ENCODE assay signal across 10 cellular contexts in the genomic region with DNA sequence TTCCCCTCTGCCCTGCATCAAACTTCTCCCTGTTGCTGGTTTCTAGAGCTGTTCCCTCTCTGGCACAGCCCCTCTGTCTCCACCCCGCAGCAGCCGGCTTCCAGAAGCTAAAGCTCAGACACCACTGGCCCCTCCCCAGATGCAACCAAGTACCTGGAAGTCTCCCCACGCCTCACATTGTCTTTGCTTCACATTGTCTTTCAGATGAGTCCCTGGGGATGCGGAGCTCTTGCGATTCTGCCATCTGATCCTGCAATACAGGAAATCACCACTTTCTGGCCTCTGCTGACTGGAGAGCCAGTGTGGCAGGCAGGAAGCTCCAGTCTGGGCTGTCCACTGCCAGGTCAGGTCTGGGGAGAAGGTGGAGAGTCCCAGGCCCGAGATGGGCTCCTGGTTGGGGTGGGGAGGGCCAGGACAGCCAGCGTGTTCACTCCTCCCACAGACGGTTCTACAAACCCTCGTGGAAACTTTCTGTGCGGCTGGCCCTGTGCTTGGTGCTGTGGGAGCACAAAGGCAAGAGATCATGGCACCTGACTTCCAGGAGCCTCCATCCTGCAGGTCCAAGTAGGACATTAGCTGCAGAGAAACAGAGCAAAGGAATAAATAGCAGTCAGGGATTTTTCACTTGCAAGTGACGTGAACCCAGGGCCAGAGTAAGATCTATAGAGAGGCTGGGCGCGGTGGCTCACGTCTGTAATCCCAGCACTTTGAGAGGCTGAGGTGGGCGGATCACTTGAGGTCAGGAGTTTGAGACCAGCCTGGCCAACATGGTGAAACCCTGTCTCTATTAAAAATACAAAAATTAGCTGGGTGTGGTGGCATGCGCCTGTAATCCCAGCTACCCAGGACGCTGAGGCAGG. TPM values are rescaled to one million over a fixed set of nuclear protein-coding genes. Genes with fewer than 3 reads are reported as not detected.
A peak's percentile ranks its signal among the peaks of the same experiment; 100 is the strongest.
DNase-seq lines count a peak whose midpoint lies in the region; ATAC-seq and TF ChIP-seq lines count a peak whose summit lies in the region.
"Had no signal": no experiment of that assay in that cellular context is flagged by ENCODE, and none has a peak within 500 bp of the region (broad histone marks: within the 10 kb centered on the region; RNA-seq: fewer than 3 reads in every experiment).

No MANE protein-coding gene starts in this region.

- no peak for TF ChIP-seq CTCF in fibroblast of pulmonary artery (IDR thresholded peaks at IDR 0.05; ENCODE audit: low read length, missing control alignments)
- TF ChIP-seq CTCF in mucosa of descending colon (IDR thresholded peaks at IDR 0.05) = no peak

- no peaks in the 10 kb centered on the region for H3K36me3 ChIP-seq in mucosa of descending colon (ENCODE audit: low read depth)

- H3K4me3 ChIP-seq in fibroblast of pulmonary artery (replicated peaks; ENCODE audit: low read depth, low read length) (no peak overlapping the region), mucosa of descending colon (no peak overlapping the region)

- H3K9me3 Mint-ChIP-seq in stimulated activated effector memory CD8-positive, alpha-beta T cell treated with anti-CD3 and anti-CD28 coated beads, Interleukin-12 subunit alpha, Interleukin-12 subunit beta, amount 100 ng/mL, for 72 hours = no peaks in the 10 kb centered on the region

- H3K4me3 Mint-ChIP-seq in stimulated activated effector memory CD8-positive, alpha-beta T cell treated with anti-CD3 and anti-CD28 coated beads, Interleukin-12 subunit alpha, Interleukin-12 subunit beta, amount 100 ng/mL, for 72 hours = no peak overlapping the region
- H3K4me3 Mint-ChIP-seq: activated CD4-positive, alpha-beta T cell treated with anti-CD3 and anti-CD28 coated beads, Interleukin-2, amount 10 ng/mL, durations not matched to agents 7 days and 5 days had no signal

- ATAC-seq in stimulated activated effector memory CD8-positive, alpha-beta T cell treated with anti-CD3 and anti-CD28 coated beads, Interleukin-12 subunit alpha, Interleukin-12 subunit beta, amount 100 ng/mL, for 72 hours = no peak
- ATAC-seq in mucosa of descending colon = no peak

- intact Hi-C loops in mucosa of descending colon (cut with DNase I, micrococcal nuclease) = no loop called here

- peak overlapping the region; percentile 34 for H3K27ac Mint-ChIP-seq in stimulated activated effector memory CD8-positive, alpha-beta T cell treated with anti-CD3 and anti-CD28 coated beads, Interleukin-12 subunit alpha, Interleukin-12 subunit beta, amount 100 ng/mL, for 72 hours
- H3K27ac Mint-ChIP-seq: activated CD4-positive, alpha-beta T cell treated with anti-CD3 and anti-CD28 coated beads, Interleukin-2, amount 10 ng/mL, durations not matched to agents 7 days and 5 days had no signal

- H3K9me3 ChIP-seq in mucosa of descending colon = no peaks in the 10 kb centered on the region

- peak; percentile 44 for DNase-seq in activated CD8-positive, alpha-beta memory T cell treated with anti-CD3 and anti-CD28 coated beads, Interleukin-2, amount 50 U/mL, for 48 hours
- DNase-seq in activated CD8-positive, alpha-beta memory T cell treated with anti-CD3 and anti-CD28 coated beads, Interleukin-2, amount 50 U/mL, for 4 hours = no peak
- DNase-seq in NCI-H526 treated with DMSO at 0.1 percent for 48 hours (lab: John Stamatoyannopoulos, UW) (peak; percentile 28), fibroblast of pulmonary artery (ENCODE audit: low read depth) (peak; percentile 60), HPDE6-E6E7 (ENCODE audit: extremely low spot score) (no peak), mucosa of descending colon (no peak)
- DNase-seq in stimulated activated effector memory CD8-positive, alpha-beta T cell treated with anti-CD3 and anti-CD28 coated beads, Interleukin-12 subunit alpha, Interleukin-12 subunit beta, amount 100 ng/mL, for 72 hours (ENCODE audit: low spot score in 2 of 2) = no peak
- no peak for DNase-seq in stimulated activated naive CD4-positive, alpha-beta T cell (lab: John Stamatoyannopoulos, UW)
- DNase-seq: activated CD4-positive, alpha-beta T cell treated with anti-CD3 and anti-CD28 coated beads, Interleukin-2, amount 10 ng/mL, durations not matched to agents 7 days and 5 days; nucleus accumbens had no signal

- no peaks in the 10 kb centered on the region for H3K4me1 ChIP-seq in mucosa of descending colon (ENCODE audit: low read depth)

- H3K36me3 Mint-ChIP-seq in stimulated activated effector memory CD8-positive, alpha-beta T cell treated with anti-CD3 and anti-CD28 coated beads, Interleukin-12 subunit alpha, Interleukin-12 subunit beta, amount 100 ng/mL, for 72 hours = no peaks in the 10 kb centered on the region

- no peaks in the 10 kb centered on the region for H3K4me1 Mint-ChIP-seq in stimulated activated effector memory CD8-positive, alpha-beta T cell treated with anti-CD3 and anti-CD28 coated beads, Interleukin-12 subunit alpha, Interleukin-12 subunit beta, amount 100 ng/mL, for 72 hours
- H3K4me1 Mint-ChIP-seq: activated CD4-positive, alpha-beta T cell treated with anti-CD3 and anti-CD28 coated beads, Interleukin-2, amount 10 ng/mL, durations not matched to agents 7 days and 5 days had no signal

RNA-seq across cellular contexts. Expression of a gene that starts 47.9 kb away (rescaled TPM):
- total RNA-seq in mucosa of descending colon = 10 to 100 TPM; 16.6 to 27.9 (median 18.0) TPM

Comparison
In these comparisons a context has a peak if more than half of its experiments do, and no peak if none do; other contexts are left out.
1. DNase-seq: peak in activated CD8-positive, alpha-beta memory T cell treated with anti-CD3 and anti-CD28 coated beads, Interleukin-2, amount 50 U/mL, for 48 hours (single experiment), NCI-H526 treated with DMSO at 0.1 percent for 48 hours (single experiment) and fibroblast of pulmonary artery (single experiment); none in activated CD8-positive, alpha-beta memory T cell treated with anti-CD3 and anti-CD28 coated beads, Interleukin-2, amount 50 U/mL, for 4 hours (single experiment), stimulated activated effector memory CD8-positive, alpha-beta T cell treated with anti-CD3 and anti-CD28 coated beads, Interleukin-12 subunit alpha, Interleukin-12 subunit beta, amount 100 ng/mL, for 72 hours (0 of 2), stimulated activated naive CD4-positive, alpha-beta T cell (0 of 6), HPDE6-E6E7 (single experiment) and mucosa of descending colon (0 of 3).